10 cellular contexts compared by ENCODE assay signal in the genomic region with DNA sequence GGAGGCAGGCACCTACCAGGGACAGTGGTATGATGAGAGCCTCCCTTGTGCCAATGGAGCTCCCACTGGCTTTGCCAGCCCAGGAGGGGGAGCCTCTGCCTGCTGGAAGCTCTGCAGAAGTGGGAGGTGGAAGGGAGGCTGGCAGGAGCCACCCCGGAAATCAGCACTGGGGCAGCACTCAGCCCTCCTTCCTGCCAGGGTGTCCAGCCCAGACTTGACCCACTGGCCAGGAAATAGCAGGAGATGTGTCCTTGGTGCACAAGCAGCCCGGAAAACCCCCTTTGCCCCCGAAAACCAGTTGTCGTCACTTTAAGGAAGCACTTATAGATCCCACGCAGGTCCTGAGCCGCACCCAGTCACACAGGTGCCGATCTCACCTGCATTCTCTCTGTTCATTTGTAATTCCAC. TPM values are rescaled to one million over a fixed set of nuclear protein-coding genes. Genes with fewer than 3 reads are reported as not detected.
A peak's percentile ranks its signal among the peaks of the same experiment; 100 is the strongest.
DNase-seq lines count a peak whose midpoint lies in the region; ATAC-seq, FAIRE-seq and TF ChIP-seq lines count a peak whose summit lies in the region.
"Had no signal": no experiment of that assay in that cellular context is flagged by ENCODE, and none has a peak within 500 bp of the region (broad histone marks: within the 10 kb centered on the region; RNA-seq: fewer than 3 reads in every experiment).

No MANE protein-coding gene starts in this region.

- no peaks in the 10 kb centered on the region for H4K20me1 ChIP-seq in GM23338 (replicated peaks; ENCODE audit: insufficient read depth)

- no peaks in the 10 kb centered on the region; the same call in 1 of the 3 replicates for H3K9me3 Mint-ChIP-seq in GM23338

- no peak overlapping the region for H3K4me2 ChIP-seq in A549
- no peak overlapping the region for H3K4me2 ChIP-seq in GM23338

- no peaks in the 10 kb centered on the region for H3K9me2 ChIP-seq in GM23338 (ENCODE audit: insufficient read depth)

- H3K36me3 Mint-ChIP-seq in GM23338 (ENCODE audit: low read depth), result no peaks in the 10 kb centered on the region

- no peaks in the 10 kb centered on the region for H3K79me2 ChIP-seq in GM23338 (replicated peaks; ENCODE audit: insufficient read depth)

- H3K4me3 ChIP-seq in A549, result no peak overlapping the region
- H3K4me3 ChIP-seq in GM23338, result no peak overlapping the region
- H3K4me3 ChIP-seq: adrenal gland had no signal

- intact Hi-C loops in left ventricle myocardium superior (cut with micrococcal nuclease), result no loop called here

- H3K27ac Mint-ChIP-seq in GM23338, result no peak overlapping the region

- no peak for TF ChIP-seq EP300 in A549 (IDR thresholded peaks at IDR 0.05)

- DNase-seq in A549 (ENCODE audit: low read depth in 1 of 2, low spot score in 1 of 2) (peak; percentile 64 to 65), GM23338 (ENCODE audit: low spot score) (peak; percentile 31), RWPE1 (ENCODE audit: low spot score) (peak; percentile 83), left ventricle myocardium superior (no peak), GM12891 (ENCODE audit: insufficient read length, low spot score) (no peak), GM19238 (ENCODE audit: insufficient read length, low spot score) (no peak)
- DNase-seq in effector CD4-positive, alpha-beta T cell, result no peak
- DNase-seq: SHP77 had no signal

- no peak overlapping the region for H3K4me3 Mint-ChIP-seq in GM23338

- 62% methylated on average over 7 of the region's 7 CpGs for WGBS in A549 (ENCODE audit: missing lambda C conversion rate)

- H3K27ac ChIP-seq in A549, result peak overlapping the region in 1 of 2 experiments; percentile 43; a peak in 2 of 6 replicates
- H3K27ac ChIP-seq in GM23338 (ENCODE audit: low read depth), result no peak overlapping the region
- 0 out of 2 replicates have a peak overlapping the region, but pooled peaks have one; percentile 13 for H3K27ac ChIP-seq in RWPE1
- H3K27ac ChIP-seq: adrenal gland had no signal

- no peaks in the 10 kb centered on the region for H3K36me3 ChIP-seq in GM23338 (ENCODE audit: insufficient read depth)
- H3K36me3 ChIP-seq: adrenal gland had no signal

- FAIRE-seq in A549 (lab: Jason Lieb, UNC) (no peak), GM12891 (lab: Jason Lieb, UNC) (no peak)

- ATAC-seq in A549 (peak; percentile 94 to 97), GM23338 (peak; percentile 93), left ventricle myocardium superior (peak; percentile 34), HG03139 (IDR thresholded peaks at IDR 0.05; ENCODE audit: unreplicated experiment) (no peak)

- H3F3A ChIP-seq in GM23338 (replicated peaks; ENCODE audit: low read depth), result no peaks in the 10 kb centered on the region

- TF ChIP-seq POLR2A in A549 (IDR thresholded peaks at IDR 0.05; ENCODE audit: low read length) (no peak; the same call in 1 of the 2 replicates), GM12891 (IDR thresholded peaks at IDR 0.05; ENCODE audit: low read depth, low read length) (no peak)

- H3K9me3 ChIP-seq in A549, result no peaks in the 10 kb centered on the region
- H3K9me3 ChIP-seq: adrenal gland had no signal

- TF ChIP-seq CTCF in A549 (IDR thresholded peaks at IDR 0.05) (peak; percentile 47), GM23338 (conservative IDR thresholded peaks at IDR 0.05; ENCODE audit: low read depth in 2 of 2) (peak; percentile 41 to 69), RWPE1 (conservative IDR thresholded peaks at IDR 0.05; ENCODE audit: low read depth) (peak; percentile 64)

- peaks cover 13% of the 10 kb centered on the region for H3K27me3 Mint-ChIP-seq in GM23338 (ENCODE audit: insufficient read depth, low read depth, poor library complexity)

- TF ChIP-seq RAD21 in A549 (conservative IDR thresholded peaks at IDR 0.05 in 1 of 2, IDR thresholded peaks at IDR 0.05 in 1 of 2), result peak; percentile 68 to 84

- no peaks in the 10 kb centered on the region for H3K27me3 ChIP-seq in GM23338 (ENCODE audit: insufficient read depth)
- H3K27me3 ChIP-seq: adrenal gland had no signal

- CTCF ChIA-PET in A549 (lab: Yijun Ruan, JAX) (interaction anchor here (0.7 to 4.1 kb wide), 9 partner anchors 10 to 245 kb away, joined by 3 to 22 read pairs (median 4); no protein-coding TSS in a partner anchor), RWPE1 (lab: Yijun Ruan, JAX) (interaction anchor here (0.5 to 1.1 kb wide), 10 partner anchors 16 to 1779 kb away, joined by 3 to 6 read pairs (median 4); no protein-coding TSS in a partner anchor)

- no peaks in the 10 kb centered on the region for H3K4me1 ChIP-seq in A549
- H3K4me1 ChIP-seq in GM23338 (ENCODE audit: insufficient read depth), result no peaks in the 10 kb centered on the region
- H3K4me1 ChIP-seq: adrenal gland had no signal

- no peak overlapping the region for H2AFZ ChIP-seq in GM23338

- no peaks in the 10 kb centered on the region for H3K4me1 Mint-ChIP-seq in GM23338

- POLR2A ChIA-PET in A549 (lab: Yijun Ruan, JAX) (no interaction called here), RWPE1 (lab: Yijun Ruan, JAX; ENCODE audit: low non-redundant PET) (no interaction called here)

TF ChIP-seq in A549, 52 proteins besides CTCF, POLR2A, EP300 and RAD21:
- TF ChIP-seq, protein P1, sequence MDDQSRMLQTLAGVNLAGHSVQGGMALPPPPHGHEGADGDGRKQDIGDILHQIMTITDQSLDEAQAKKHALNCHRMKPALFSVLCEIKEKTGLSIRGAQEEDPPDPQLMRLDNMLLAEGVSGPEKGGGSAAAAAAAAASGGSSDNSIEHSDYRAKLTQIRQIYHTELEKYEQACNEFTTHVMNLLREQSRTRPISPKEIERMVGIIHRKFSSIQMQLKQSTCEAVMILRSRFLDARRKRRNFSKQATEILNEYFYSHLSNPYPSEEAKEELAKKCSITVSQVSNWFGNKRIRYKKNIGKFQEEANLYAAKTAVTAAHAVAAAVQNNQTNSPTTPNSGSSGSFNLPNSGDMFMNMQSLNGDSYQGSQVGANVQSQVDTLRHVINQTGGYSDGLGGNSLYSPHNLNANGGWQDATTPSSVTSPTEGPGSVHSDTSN (IDR thresholded peaks at IDR 0.05), result no peak
- TF ChIP-seq SMC3 (IDR thresholded peaks at IDR 0.05), result peak; percentile 70

TF ChIP-seq in GM23338, 12 proteins besides CTCF, POLR2A, EP300 and RAD21 (continues in another document):
- TF ChIP-seq JUNB (IDR thresholded peaks at IDR 0.05; ENCODE audit: unreplicated experiment) (no peak), STAT1 (IDR thresholded peaks at IDR 0.05; ENCODE audit: unreplicated experiment) (no peak)

TF ChIP-seq in GM12891, 5 proteins besides CTCF, POLR2A, EP300 and RAD21:
- no peak for TF ChIP-seq TAF1 (IDR thresholded peaks at IDR 0.05; ENCODE audit: low read depth, low read length)

RNA-seq across cellular contexts. Expression of a gene that starts 49.3 kb away (rescaled TPM):
- polyA plus RNA-seq in A549 (2011; rRNA removed) (6.2 and 6.9 TPM in 2 replicates), A549 (2017; fragmentation: RNase III; extraction: RNeasy Plus Mini Kit Qiagen cat#74134 plus additional on column Dnase treatment) (9.8 to 10.4 TPM (median 10.2 TPM) in 3 replicates), GM23338 (2016; fragmentation: Nextera tagmentation; extraction: Ambion mirVana) (1.6 and 1.9 TPM in 2 replicates)
- 12.9 and 18.2 TPM in 2 replicates for polyA plus RNA-seq in A549 (2012; cell fraction: cytosol; rRNA removed)
- 13.3 and 13.6 TPM in 2 replicates for polyA plus RNA-seq in A549 (2012; cell fraction: nucleus; rRNA removed)
- 4.2 and 5.7 TPM in 2 replicates for polyA minus RNA-seq in A549 (2011; rRNA and poly(A)+ RNA removed)
- 4.0 and 4.1 TPM in 2 replicates for total RNA-seq in GM23338 (2014; rRNA removed; shearing (Covaris generic))
- total RNA-seq in left ventricle myocardium superior, result not detected
- 0.04 TPM for polyA plus RNA-seq in GM12891 (2012; ENCODE audit: low read depth, missing spikeins)

Comparison
In these comparisons a context has a peak if more than half of its experiments do, and no peak if none do; other contexts are left out.
1. DNase-seq: peak in A549 (2 of 2), GM23338 (single experiment) and RWPE1 (single experiment); none in left ventricle myocardium superior (single experiment), GM12891 (single experiment), effector CD4-positive, alpha-beta T cell (single experiment) and GM19238 (single experiment).
2. Peak in every context shown above with its lines, with median percentiles within 50 percentile points of each other: CTCF ChIP-seq.